17 cellular contexts compared by ENCODE assay signal in the genomic region with DNA sequence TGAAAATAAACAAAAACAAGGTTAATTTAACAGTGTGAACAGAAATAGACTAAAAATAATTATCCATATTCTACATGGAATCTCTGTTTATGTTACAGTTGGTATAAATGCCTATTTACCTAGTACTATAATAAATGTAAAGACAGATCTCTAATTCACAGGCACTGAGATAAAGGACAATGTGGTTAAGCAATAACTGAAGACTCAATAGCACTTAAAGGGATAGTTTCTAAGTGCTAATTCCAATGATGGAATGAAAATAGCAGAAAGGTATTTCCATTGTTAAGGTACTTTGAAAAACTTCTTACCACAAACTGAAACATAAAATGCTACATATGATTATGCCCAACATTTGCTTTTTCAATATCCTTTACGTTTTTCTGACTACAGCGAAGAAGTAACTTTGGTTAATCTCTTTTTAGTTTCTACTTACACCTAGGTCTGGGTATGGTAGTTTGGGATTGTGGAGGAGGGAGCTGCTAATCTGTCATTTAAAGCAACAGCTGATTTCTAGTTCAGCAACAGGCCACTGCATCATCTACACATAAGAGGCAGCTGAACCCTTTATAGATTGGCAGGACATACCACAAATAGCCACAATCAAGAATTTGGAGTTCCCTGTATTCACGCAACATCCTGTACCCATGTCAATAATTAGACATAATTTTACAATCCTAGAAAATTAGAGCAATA. TPM values are rescaled to one million over a fixed set of nuclear protein-coding genes. Genes with fewer than 3 reads are reported as not detected.
DNase-seq lines count a peak whose midpoint lies in the region; TF ChIP-seq lines count a peak whose summit lies in the region.
"Had no signal": no experiment of that assay in that cellular context is flagged by ENCODE, and none has a peak within 500 bp of the region (broad histone marks: within the 10 kb centered on the region; RNA-seq: fewer than 3 reads in every experiment).

No MANE protein-coding gene starts in this region.

- H3K27me3 Mint-ChIP-seq in chondrocyte (ENCODE audit: low read depth): no peaks in the 10 kb centered on the region
- H3K27me3 Mint-ChIP-seq in progenitor cell of endocrine pancreas: no peaks in the 10 kb centered on the region
- no peaks in the 10 kb centered on the region for H3K27me3 Mint-ChIP-seq in type B pancreatic cell

- H3K27ac Mint-ChIP-seq in chondrocyte (ENCODE audit: unreplicated experiment) (peak overlapping the region; percentile 81), progenitor cell of endocrine pancreas (peak overlapping the region; percentile 67), type B pancreatic cell (no peak overlapping the region)
- H3K27ac Mint-ChIP-seq: activated CD8-positive, alpha-beta T cell treated with anti-CD3 and anti-CD28 coated beads, Interleukin-2, amount 10 ng/mL, durations not matched to agents 7 days and 5 days; activated T-cell treated with anti-CD3 and anti-CD28 coated beads, Interleukin-2, amount 50 U/mL, for 72 hours had no signal

- peaks cover 84% of the 10 kb centered on the region for H3K4me1 Mint-ChIP-seq in chondrocyte (ENCODE audit: low read depth)
- peaks cover 33% of the 10 kb centered on the region for H3K4me1 Mint-ChIP-seq in progenitor cell of endocrine pancreas (ENCODE audit: low read depth)
- peaks cover 58% of the 10 kb centered on the region for H3K4me1 Mint-ChIP-seq in type B pancreatic cell (ENCODE audit: unreplicated experiment)

- DNase-seq in EH (ENCODE audit: low read depth) (peak; percentile 32), chondrocyte (ENCODE audit: low spot score) (no peak), progenitor cell of endocrine pancreas (ENCODE audit: low spot score, unreplicated experiment) (no peak), GM19238 (ENCODE audit: insufficient read length, low spot score) (no peak), type B pancreatic cell (ENCODE audit: extremely low spot score, unreplicated experiment) (no peak), dedifferentiated amniotic fluid mesenchymal stem cell (ENCODE audit: extremely low spot score) (no peak)
- DNase-seq: activated CD8-positive, alpha-beta T cell treated with anti-CD3 and anti-CD28 coated beads, Interleukin-2, amount 10 ng/mL, durations not matched to agents 7 days and 5 days; activated T-cell treated with anti-CD3 and anti-CD28 coated beads, Interleukin-2, amount 50 U/mL, for 72 hours; C1 segment of cervical spinal cord; DMS 273 treated with DMSO at 0.1 percent for 48 hours; heart right ventricle; midbrain; NCI-H1417; T-helper 1 cell; testis; WERI-Rb-1 had no signal

- TF ChIP-seq EP300 in Ishikawa (IDR thresholded peaks at IDR 0.05; ENCODE audit: borderline replicate concordance): no peak

- TF ChIP-seq CTCF in chondrocyte (IDR thresholded peaks at IDR 0.05) (no peak), progenitor cell of endocrine pancreas (IDR thresholded peaks at IDR 0.05; ENCODE audit: unreplicated experiment) (no peak), type B pancreatic cell (conservative IDR thresholded peaks at IDR 0.05) (no peak)

- H3K36me3 Mint-ChIP-seq in chondrocyte (ENCODE audit: low read depth) (no peaks in the 10 kb centered on the region), progenitor cell of endocrine pancreas (ENCODE audit: insufficient read depth) (no peaks in the 10 kb centered on the region), type B pancreatic cell (peaks cover 13% of the 10 kb centered on the region)

- H3K9me3 Mint-ChIP-seq in chondrocyte (ENCODE audit: low read depth) (no peaks in the 10 kb centered on the region), progenitor cell of endocrine pancreas (ENCODE audit: low read depth) (no peaks in the 10 kb centered on the region), type B pancreatic cell (no peaks in the 10 kb centered on the region)
- H3K9me3 Mint-ChIP-seq: activated T-cell treated with anti-CD3 and anti-CD28 coated beads, Interleukin-2, amount 50 U/mL, for 72 hours had no signal

- H3K4me3 Mint-ChIP-seq in chondrocyte (ENCODE audit: unreplicated experiment) (no peak overlapping the region), progenitor cell of endocrine pancreas (ENCODE audit: low read depth) (no peak overlapping the region), type B pancreatic cell (no peak overlapping the region)
- H3K4me3 Mint-ChIP-seq: activated CD8-positive, alpha-beta T cell treated with anti-CD3 and anti-CD28 coated beads, Interleukin-2, amount 10 ng/mL, durations not matched to agents 7 days and 5 days had no signal

- TF ChIP-seq RAD21 in Ishikawa (IDR thresholded peaks at IDR 0.05; ENCODE audit: low read depth): no peak

TF ChIP-seq in Ishikawa, 13 proteins besides CTCF, POLR2A, EP300 and RAD21:
- TF ChIP-seq, protein P1, sequence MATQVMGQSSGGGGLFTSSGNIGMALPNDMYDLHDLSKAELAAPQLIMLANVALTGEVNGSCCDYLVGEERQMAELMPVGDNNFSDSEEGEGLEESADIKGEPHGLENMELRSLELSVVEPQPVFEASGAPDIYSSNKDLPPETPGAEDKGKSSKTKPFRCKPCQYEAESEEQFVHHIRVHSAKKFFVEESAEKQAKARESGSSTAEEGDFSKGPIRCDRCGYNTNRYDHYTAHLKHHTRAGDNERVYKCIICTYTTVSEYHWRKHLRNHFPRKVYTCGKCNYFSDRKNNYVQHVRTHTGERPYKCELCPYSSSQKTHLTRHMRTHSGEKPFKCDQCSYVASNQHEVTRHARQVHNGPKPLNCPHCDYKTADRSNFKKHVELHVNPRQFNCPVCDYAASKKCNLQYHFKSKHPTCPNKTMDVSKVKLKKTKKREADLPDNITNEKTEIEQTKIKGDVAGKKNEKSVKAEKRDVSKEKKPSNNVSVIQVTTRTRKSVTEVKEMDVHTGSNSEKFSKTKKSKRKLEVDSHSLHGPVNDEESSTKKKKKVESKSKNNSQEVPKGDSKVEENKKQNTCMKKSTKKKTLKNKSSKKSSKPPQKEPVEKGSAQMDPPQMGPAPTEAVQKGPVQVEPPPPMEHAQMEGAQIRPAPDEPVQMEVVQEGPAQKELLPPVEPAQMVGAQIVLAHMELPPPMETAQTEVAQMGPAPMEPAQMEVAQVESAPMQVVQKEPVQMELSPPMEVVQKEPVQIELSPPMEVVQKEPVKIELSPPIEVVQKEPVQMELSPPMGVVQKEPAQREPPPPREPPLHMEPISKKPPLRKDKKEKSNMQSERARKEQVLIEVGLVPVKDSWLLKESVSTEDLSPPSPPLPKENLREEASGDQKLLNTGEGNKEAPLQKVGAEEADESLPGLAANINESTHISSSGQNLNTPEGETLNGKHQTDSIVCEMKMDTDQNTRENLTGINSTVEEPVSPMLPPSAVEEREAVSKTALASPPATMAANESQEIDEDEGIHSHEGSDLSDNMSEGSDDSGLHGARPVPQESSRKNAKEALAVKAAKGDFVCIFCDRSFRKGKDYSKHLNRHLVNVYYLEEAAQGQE (IDR thresholded peaks at IDR 0.05; ENCODE audit: low read depth): no peak
- peak; percentile 74 for TF ChIP-seq CEBPB (IDR thresholded peaks at IDR 0.05)
TF ChIP-seq in Ishikawa: peak in this region for 1.

RNA-seq across cellular contexts. Expression of a gene that starts 27.2 kb away (rescaled TPM):
- 30.9 to 42.9 TPM (median 35.3 TPM) in 3 replicates for total RNA-seq in chondrocyte
- 60.0 and 63.6 TPM in 2 replicates for total RNA-seq in progenitor cell of endocrine pancreas
- total RNA-seq in type B pancreatic cell (ENCODE audit: low replicate concordance): 36.7 and 49.0 TPM in 2 replicates
